8 cellular contexts compared by ENCODE assay signal in the genomic region with DNA sequence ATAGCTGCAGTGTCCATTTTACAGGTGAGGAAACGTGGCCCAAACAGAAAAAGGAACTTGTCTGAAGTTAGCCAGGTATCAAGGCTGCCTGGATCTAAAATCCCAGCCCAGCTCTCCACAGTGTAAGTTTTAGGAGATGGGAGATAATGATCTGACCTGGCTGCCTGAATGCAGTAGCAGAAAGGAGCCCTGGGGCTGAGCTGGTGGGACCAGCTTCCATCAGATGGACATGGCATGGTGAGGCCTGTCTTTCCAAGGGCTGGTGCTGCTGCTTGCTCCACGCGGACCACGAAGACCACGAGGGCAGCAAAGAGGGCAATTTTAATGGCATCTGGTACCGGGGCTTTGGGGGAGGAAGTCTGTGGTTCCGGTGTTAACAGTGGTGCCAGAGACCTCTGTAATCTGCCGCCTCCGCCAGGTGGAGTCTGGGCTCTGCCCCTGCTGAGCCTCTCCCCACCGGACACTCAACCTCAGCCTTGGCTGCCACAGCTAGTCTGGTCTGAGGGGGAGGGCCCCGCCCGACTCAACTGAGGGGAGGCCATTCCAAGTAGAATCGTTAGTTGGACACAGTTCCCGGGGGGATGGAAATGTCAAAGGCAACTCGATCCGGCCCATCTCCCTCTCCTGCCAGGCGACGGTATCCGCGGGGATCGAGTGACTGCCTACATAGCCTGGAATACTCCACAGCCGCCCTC. TPM values are rescaled to one million over a fixed set of nuclear protein-coding genes. Genes with fewer than 3 reads are reported as not detected.
DNase-seq lines count a peak whose midpoint lies in the region; ATAC-seq, FAIRE-seq and TF ChIP-seq lines count a peak whose summit lies in the region.

No MANE protein-coding gene starts in this region.

- H3K27ac Mint-ChIP-seq in activated CD8-positive, alpha-beta T cell treated with anti-CD3 and anti-CD28 coated beads for 36 hours, result peak overlapping the region; percentile 82

- H3K36me3 ChIP-seq in thoracic aorta, result peaks cover 13% of the 10 kb centered on the region

- CTCF ChIA-PET in activated CD8-positive, alpha-beta T cell treated with anti-CD3 and anti-CD28 coated beads for 36 hours (lab: Charles Lee), result interaction anchor here (1.2 to 9.4 kb wide), 5 partner anchors 11 to 303 kb away, joined by 3 to 117 read pairs (median 10); no protein-coding TSS in a partner anchor

- TF ChIP-seq CTCF in 22Rv1 (IDR thresholded peaks at IDR 0.05) (peak; percentile 74), thoracic aorta (IDR thresholded peaks at IDR 0.05) (no peak)
- TF ChIP-seq CTCF in activated CD8-positive, alpha-beta T cell treated with anti-CD3 and anti-CD28 coated beads for 36 hours (IDR thresholded peaks at IDR 0.05), result no peak

- peak overlapping the region; percentile 89 for H3K27ac ChIP-seq in 22Rv1
- peak overlapping the region; percentile 40 for H3K27ac ChIP-seq in epithelial cell of prostate
- H3K27ac ChIP-seq in thoracic aorta, result peak overlapping the region; percentile 13 to 59

- H3K27me3 Mint-ChIP-seq in activated CD8-positive, alpha-beta T cell treated with anti-CD3 and anti-CD28 coated beads for 36 hours, result no peaks in the 10 kb centered on the region

- H3K4me1 Mint-ChIP-seq in activated CD8-positive, alpha-beta T cell treated with anti-CD3 and anti-CD28 coated beads for 36 hours (ENCODE audit: low read depth), result peaks cover 27% of the 10 kb centered on the region

- H3K4me1 ChIP-seq in mononuclear cell (ENCODE audit: insufficient read depth, low read length) (peaks cover 30% of the 10 kb centered on the region), thoracic aorta (ENCODE audit: control insufficient read depth in 1 of 2, low read depth in 2 of 2) (peaks cover 14 to 27% of the 10 kb centered on the region in 2 donors)

- intact Hi-C loops in activated CD8-positive, alpha-beta T cell treated with anti-CD3 and anti-CD28 coated beads for 36 hours (cut with micrococcal nuclease), result loop anchor here (5.0 to 10.0 kb wide), 2 partner anchors 119 to 331 kb away; partner anchors contain the start of gene UBAP2

- H3K9me3 Mint-ChIP-seq in activated CD8-positive, alpha-beta T cell treated with anti-CD3 and anti-CD28 coated beads for 36 hours, result peaks cover 3% of the 10 kb centered on the region

- peaks cover 14% of the 10 kb centered on the region for H3K36me3 Mint-ChIP-seq in activated CD8-positive, alpha-beta T cell treated with anti-CD3 and anti-CD28 coated beads for 36 hours (ENCODE audit: low read depth)

- POLR2A ChIA-PET in activated CD8-positive, alpha-beta T cell treated with anti-CD3 and anti-CD28 coated beads for 36 hours (lab: Charles Lee), result interaction anchor here (1.2 to 2.5 kb wide), 4 partner anchors 40 to 203 kb away, joined by 3 to 10 read pairs (median 6); no protein-coding TSS in a partner anchor

- FAIRE-seq in GM12892 (lab: Jason Lieb, UNC), result peak; percentile 54

- peak; percentile 13 for ATAC-seq in activated CD8-positive, alpha-beta T cell treated with anti-CD3 and anti-CD28 coated beads for 36 hours
- ATAC-seq in thoracic aorta (ENCODE audit: insufficient number of reproducible peaks, low FRiP score, low read depth) (no peak), HG02973 (IDR thresholded peaks at IDR 0.05; ENCODE audit: unreplicated experiment) (no peak)

- H3K27me3 ChIP-seq in mononuclear cell (ENCODE audit: insufficient read depth, low read length) (no peaks in the 10 kb centered on the region), thoracic aorta (replicated peaks; ENCODE audit: insufficient read depth) (no peaks in the 10 kb centered on the region)

- peak overlapping the region; percentile 87 for H3K4me3 Mint-ChIP-seq in activated CD8-positive, alpha-beta T cell treated with anti-CD3 and anti-CD28 coated beads for 36 hours

- no peak for TF ChIP-seq POLR2A in GM12892 (IDR thresholded peaks at IDR 0.05; ENCODE audit: low read depth, low read length)

- H3K4me3 ChIP-seq in mononuclear cell (ENCODE audit: low read length), result peak overlapping the region; percentile 58
- H3K4me3 ChIP-seq in thoracic aorta, result peak overlapping the region; percentile 79

- H3K9me3 ChIP-seq in mononuclear cell (ENCODE audit: low read depth, low read length) (no peaks in the 10 kb centered on the region), thoracic aorta (no peaks in the 10 kb centered on the region)

- DNase-seq in GM12892 (ENCODE audit: insufficient read length) (no peak), NCI-H1092 (lab: John Stamatoyannopoulos, UW) (peak; percentile 31), epithelial cell of prostate (ENCODE audit: low read depth, low spot score) (no peak), thoracic aorta (ENCODE audit: low spot score) (no peak)
- peak; percentile 75 for DNase-seq in activated CD8-positive, alpha-beta T cell treated with anti-CD3 and anti-CD28 coated beads for 36 hours

RNA-seq across cellular contexts. Expression of gene MYORG, which starts 0.7 kb away (rescaled TPM):
- 0.15 TPM for polyA plus RNA-seq in GM12892 (2012; ENCODE audit: missing spikeins)
- total RNA-seq in activated CD8-positive, alpha-beta T cell treated with anti-CD3 and anti-CD28 coated beads for 36 hours, result 1 to 10 TPM; 4.1 to 5.5 TPM
- total RNA-seq in mononuclear cell, result 0.10 TPM
- 10 to 100 TPM in 1 of 2 donors, 1 to 10 TPM in 1; 7.4 to 12.1 TPM for total RNA-seq in thoracic aorta

RNA-seq across cellular contexts. Expression of gene NUDT2, which starts 46.7 kb away (rescaled TPM):
- 42.5 TPM for polyA plus RNA-seq in GM12892 (2012; ENCODE audit: missing spikeins)
- 10 to 100 TPM; 35.3 to 38.4 TPM for total RNA-seq in activated CD8-positive, alpha-beta T cell treated with anti-CD3 and anti-CD28 coated beads for 36 hours
- total RNA-seq in mononuclear cell, result 8.9 TPM
- total RNA-seq in thoracic aorta, result 10 to 100 TPM in 1 of 2 donors, 1 to 10 TPM in 1; 3.4 to 20.8 TPM

RNA-seq across cellular contexts. Expression of gene KIF24, which starts 47.0 kb away (rescaled TPM):
- 2.1 TPM for polyA plus RNA-seq in GM12892 (2012; ENCODE audit: missing spikeins)
- 1 to 10 TPM; 5.8 to 5.9 TPM for total RNA-seq in activated CD8-positive, alpha-beta T cell treated with anti-CD3 and anti-CD28 coated beads for 36 hours
- total RNA-seq in mononuclear cell (0.21 TPM), thoracic aorta (1 to 10 TPM in 1 of 2 donors, under 1 TPM in 1; 0.56 to 1.1 TPM)

Comparison
In these comparisons a context has a peak if more than half of its experiments do, and no peak if none do; other contexts are left out.
1. H3K27ac ChIP-seq: peak in every context shown above with its lines; median percentile 89 in 22Rv1; 40 in epithelial cell of prostate; 36 in thoracic aorta.
2. DNase-seq: peak in NCI-H1092 (single experiment) and activated CD8-positive, alpha-beta T cell treated with anti-CD3 and anti-CD28 coated beads for 36 hours (single experiment); none in GM12892 (single experiment), epithelial cell of prostate (single experiment) and thoracic aorta (single experiment).